Comparison of ENCODE assay signal across 10 cellular contexts in the genomic region with DNA sequence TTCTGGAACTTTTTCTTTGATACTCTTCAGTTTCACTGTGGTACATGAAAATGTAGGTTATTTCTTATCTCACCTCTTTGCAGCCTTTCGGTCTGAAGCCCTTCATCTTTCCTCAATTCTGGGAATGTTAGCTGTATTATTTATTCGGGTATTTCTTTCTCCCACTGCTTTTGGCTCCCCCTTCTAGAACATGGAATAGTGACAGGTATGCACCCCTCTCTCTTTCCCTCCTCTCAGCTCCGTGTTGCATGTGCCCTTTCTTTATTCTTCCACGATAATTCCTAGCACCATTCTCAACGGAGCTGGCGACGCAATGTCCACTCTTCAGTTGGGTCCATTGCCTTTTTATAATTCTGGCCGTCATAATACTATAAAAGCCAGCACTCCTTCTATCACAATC. TPM values are rescaled to one million over a fixed set of nuclear protein-coding genes. Genes with fewer than 3 reads are reported as not detected.
"Had no signal": no experiment of that assay in that cellular context is flagged by ENCODE, and none has a peak within 500 bp of the region (broad histone marks: within the 10 kb centered on the region; RNA-seq: fewer than 3 reads in every experiment).

No MANE protein-coding gene starts in this region.

- ATAC-seq: GM23338, HCT116 had no signal

- H3K36me3 ChIP-seq: HAP-1 had no signal

- H3K4me2 ChIP-seq: GM23338, KMS-11 had no signal

- H3K9ac ChIP-seq: KMS-11 had no signal

- H3K9me3 ChIP-seq: HAP-1 had no signal

- DNase-seq: H7, IMR-90, KBM-7 had no signal

- H3K27ac Mint-ChIP-seq: GM23338 had no signal

- H3K4me3 Mint-ChIP-seq: GM23338 had no signal

- H2AFZ ChIP-seq: GM23338 had no signal

- H3K27ac ChIP-seq: KMS-11 had no signal

- H3K4me3 ChIP-seq: GM23338, HAP-1 had no signal

- FAIRE-seq: HTR-8/SVneo had no signal

RNA-seq across cellular contexts. Expression of a gene that starts 24.1 kb away (rescaled TPM):
- total RNA-seq: HT-29 had no signal

RNA-seq across cellular contexts. Expression of a gene that starts 45.9 kb away (rescaled TPM):
- total RNA-seq: GM23338, H4, H7, HT-29, IMR-90 had no signal
- polyA plus RNA-seq: GM23338, IMR-90 had no signal
